1 cellular context compared by ENCODE assay signal in genomic region chr10:57864789-57865676, GRCh38.
TF ChIP-seq lines count a peak whose summit lies in the region.

No MANE protein-coding gene starts in this region.

TF ChIP-seq in H1, 55 proteins besides CTCF, POLR2A, EP300 and RAD21:
- TF ChIP-seq USF2 (IDR thresholded peaks at IDR 0.05; ENCODE audit: low read length) (no peak), PHF8 (conservative IDR thresholded peaks at IDR 0.05; ENCODE audit: low read depth, low read length) (no peak), ASH2L (IDR thresholded peaks at IDR 0.05; ENCODE audit: low read length) (no peak), RBBP5 (IDR thresholded peaks at IDR 0.05; ENCODE audit: borderline replicate concordance, low read depth, low read length) (no peak), MAFK (IDR thresholded peaks at IDR 0.05; ENCODE audit: low read depth, low read length) (no peak), SAP30 (IDR thresholded peaks at IDR 0.05; ENCODE audit: insufficient read depth, insufficient replicate concordance, low read length) (no peak)
